ENCODE assay signal across 1 cellular context in the genomic region with DNA sequence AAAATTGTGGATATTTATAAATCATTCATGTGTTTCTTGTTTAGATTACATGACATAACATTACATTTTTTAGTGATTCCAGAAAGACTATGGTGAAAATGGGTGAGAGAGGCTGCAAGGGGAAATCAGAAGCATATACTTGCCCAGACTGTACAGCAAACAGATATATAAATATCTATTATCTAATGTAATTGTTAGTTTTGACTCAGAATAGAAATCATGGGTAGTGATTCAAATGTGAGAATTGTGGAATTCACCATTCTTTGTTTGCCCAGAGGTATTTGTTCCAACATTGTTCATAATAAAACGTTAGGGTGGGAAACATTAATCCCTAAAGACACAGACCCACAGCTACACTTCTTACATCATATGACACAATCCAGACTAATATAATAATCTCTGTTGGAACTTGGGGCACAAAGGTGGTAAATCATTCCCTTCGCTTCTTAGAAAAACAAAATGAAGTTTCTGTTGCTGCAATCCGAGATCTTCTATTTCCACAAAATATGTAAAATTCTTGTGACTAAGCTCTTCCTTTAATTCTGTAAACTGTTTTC.
TF ChIP-seq lines count a peak whose summit lies in the region.

No MANE protein-coding gene starts in this region.

TF ChIP-seq in A549, 52 proteins besides CTCF, POLR2A, EP300 and RAD21:
- TF ChIP-seq CBX8 (IDR thresholded peaks at IDR 0.05) (no peak), KDM5A (IDR thresholded peaks at IDR 0.05) (no peak), CHD2 (IDR thresholded peaks at IDR 0.05; ENCODE audit: low read length, partially characterized antibody) (no peak), EHMT2 (IDR thresholded peaks at IDR 0.05; ENCODE audit: low read depth) (no peak), MAZ (IDR thresholded peaks at IDR 0.05; ENCODE audit: borderline replicate concordance, low read depth, low read length) (no peak), ESRRA (IDR thresholded peaks at IDR 0.05; ENCODE audit: borderline replicate concordance, low read length) (no peak), RARB (CRISPR knock-in tag; IDR thresholded peaks at IDR 0.05) (no peak), BHLHE40 (IDR thresholded peaks at IDR 0.05; ENCODE audit: low read depth, low read length) (no peak), USF2 (IDR thresholded peaks at IDR 0.05) (no peak), HOXA7 (CRISPR knock-in tag; IDR thresholded peaks at IDR 0.05) (no peak), NFE2L2 (conservative IDR thresholded peaks at IDR 0.05; ENCODE audit: low read length) (no peak), ZC3H11A (IDR thresholded peaks at IDR 0.05) (no peak), FOSL2 (IDR thresholded peaks at IDR 0.05) (0 out of 2 replicates have a peak, but pooled peaks have one; percentile 27), FOSL2 (CRISPR knock-in tag; IDR thresholded peaks at IDR 0.05) (peak; percentile 50), HOXB13 (CRISPR knock-in tag; IDR thresholded peaks at IDR 0.05; ENCODE audit: low read depth) (no peak), CHD4 (IDR thresholded peaks at IDR 0.05; ENCODE audit: borderline replicate concordance) (no peak), HOXB5 (CRISPR knock-in tag; IDR thresholded peaks at IDR 0.05) (no peak), NPAS2 (CRISPR knock-in tag; IDR thresholded peaks at IDR 0.05; ENCODE audit: borderline replicate concordance) (no peak), GATA3 (IDR thresholded peaks at IDR 0.05; ENCODE audit: borderline replicate concordance) (peak; percentile 41), TP53 (CRISPR knock-in tag; IDR thresholded peaks at IDR 0.05) (no peak), RNF2 (IDR thresholded peaks at IDR 0.05; ENCODE audit: borderline replicate concordance, low read depth) (no peak), CEBPB (IDR thresholded peaks at IDR 0.05) (peak in 1 of 2 experiments; percentile 51; a peak in 1 of 4 replicates), BCL3 (IDR thresholded peaks at IDR 0.05) (0 out of 3 replicates have a peak, but pooled peaks have one; percentile 19), SMC3 (IDR thresholded peaks at IDR 0.05) (no peak), POLR2AphosphoS2 (conservative IDR thresholded peaks at IDR 0.05; ENCODE audit: low read length) (no peak), MYC (IDR thresholded peaks at IDR 0.05; ENCODE audit: borderline replicate concordance, low read length) (no peak), JUNB (IDR thresholded peaks at IDR 0.05) (peak; percentile 56), PHF8 (IDR thresholded peaks at IDR 0.05; ENCODE audit: borderline replicate concordance, low read depth) (no peak), CBX2 (IDR thresholded peaks at IDR 0.05; ENCODE audit: borderline replicate concordance, low read depth) (no peak), ZNF302 (CRISPR knock-in tag; IDR thresholded peaks at IDR 0.05) (no peak), EHF (CRISPR knock-in tag; IDR thresholded peaks at IDR 0.05) (no peak), ZSCAN20 (CRISPR knock-in tag; IDR thresholded peaks at IDR 0.05) (no peak), JUN (IDR thresholded peaks at IDR 0.05) (0 out of 5 replicates have a peak, but pooled peaks of 1 of the 2 experiments have one; percentile 14), KDM1A (IDR thresholded peaks at IDR 0.05; ENCODE audit: low read depth) (no peak), FOXS1 (CRISPR knock-in tag; IDR thresholded peaks at IDR 0.05) (no peak), ZFP36 (IDR thresholded peaks at IDR 0.05; ENCODE audit: borderline replicate concordance, partially characterized antibody) (no peak), FOSB (CRISPR knock-in tag; IDR thresholded peaks at IDR 0.05) (no peak), MAFK (IDR thresholded peaks at IDR 0.05; ENCODE audit: partially characterized antibody) (no peak), TFCP2L1 (CRISPR knock-in tag; IDR thresholded peaks at IDR 0.05) (no peak), RCOR1 (IDR thresholded peaks at IDR 0.05; ENCODE audit: low read depth, low read length) (no peak), PBX3 (IDR thresholded peaks at IDR 0.05) (no peak), HDAC2 (IDR thresholded peaks at IDR 0.05) (no peak), HMGXB4 (CRISPR knock-in tag; IDR thresholded peaks at IDR 0.05; ENCODE audit: borderline replicate concordance) (no peak), NR3C1 (IDR thresholded peaks at IDR 0.05) (no peak), RFX5 (IDR thresholded peaks at IDR 0.05) (no peak)
- TF ChIP-seq, protein P1, sequence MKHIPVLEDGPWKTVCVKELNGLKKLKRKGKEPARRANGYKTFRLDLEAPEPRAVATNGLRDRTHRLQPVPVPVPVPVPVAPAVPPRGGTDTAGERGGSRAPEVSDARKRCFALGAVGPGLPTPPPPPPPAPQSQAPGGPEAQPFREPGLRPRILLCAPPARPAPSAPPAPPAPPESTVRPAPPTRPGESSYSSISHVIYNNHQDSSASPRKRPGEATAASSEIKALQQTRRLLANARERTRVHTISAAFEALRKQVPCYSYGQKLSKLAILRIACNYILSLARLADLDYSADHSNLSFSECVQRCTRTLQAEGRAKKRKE (CRISPR knock-in tag; IDR thresholded peaks at IDR 0.05; ENCODE audit: low read depth): no peak
- TF ChIP-seq, protein P2, sequence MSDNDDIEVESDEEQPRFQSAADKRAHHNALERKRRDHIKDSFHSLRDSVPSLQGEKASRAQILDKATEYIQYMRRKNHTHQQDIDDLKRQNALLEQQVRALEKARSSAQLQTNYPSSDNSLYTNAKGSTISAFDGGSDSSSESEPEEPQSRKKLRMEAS (IDR thresholded peaks at IDR 0.05): no peak
- TF ChIP-seq, protein P3, sequence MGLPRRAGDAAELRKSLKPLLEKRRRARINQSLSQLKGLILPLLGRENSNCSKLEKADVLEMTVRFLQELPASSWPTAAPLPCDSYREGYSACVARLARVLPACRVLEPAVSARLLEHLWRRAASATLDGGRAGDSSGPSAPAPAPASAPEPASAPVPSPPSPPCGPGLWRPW (IDR thresholded peaks at IDR 0.05): no peak
- TF ChIP-seq, protein P4, sequence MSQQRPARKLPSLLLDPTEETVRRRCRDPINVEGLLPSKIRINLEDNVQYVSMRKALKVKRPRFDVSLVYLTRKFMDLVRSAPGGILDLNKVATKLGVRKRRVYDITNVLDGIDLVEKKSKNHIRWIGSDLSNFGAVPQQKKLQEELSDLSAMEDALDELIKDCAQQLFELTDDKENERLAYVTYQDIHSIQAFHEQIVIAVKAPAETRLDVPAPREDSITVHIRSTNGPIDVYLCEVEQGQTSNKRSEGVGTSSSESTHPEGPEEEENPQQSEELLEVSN (IDR thresholded peaks at IDR 0.05; ENCODE audit: borderline replicate concordance, low read depth): no peak
- TF ChIP-seq, protein P5, sequence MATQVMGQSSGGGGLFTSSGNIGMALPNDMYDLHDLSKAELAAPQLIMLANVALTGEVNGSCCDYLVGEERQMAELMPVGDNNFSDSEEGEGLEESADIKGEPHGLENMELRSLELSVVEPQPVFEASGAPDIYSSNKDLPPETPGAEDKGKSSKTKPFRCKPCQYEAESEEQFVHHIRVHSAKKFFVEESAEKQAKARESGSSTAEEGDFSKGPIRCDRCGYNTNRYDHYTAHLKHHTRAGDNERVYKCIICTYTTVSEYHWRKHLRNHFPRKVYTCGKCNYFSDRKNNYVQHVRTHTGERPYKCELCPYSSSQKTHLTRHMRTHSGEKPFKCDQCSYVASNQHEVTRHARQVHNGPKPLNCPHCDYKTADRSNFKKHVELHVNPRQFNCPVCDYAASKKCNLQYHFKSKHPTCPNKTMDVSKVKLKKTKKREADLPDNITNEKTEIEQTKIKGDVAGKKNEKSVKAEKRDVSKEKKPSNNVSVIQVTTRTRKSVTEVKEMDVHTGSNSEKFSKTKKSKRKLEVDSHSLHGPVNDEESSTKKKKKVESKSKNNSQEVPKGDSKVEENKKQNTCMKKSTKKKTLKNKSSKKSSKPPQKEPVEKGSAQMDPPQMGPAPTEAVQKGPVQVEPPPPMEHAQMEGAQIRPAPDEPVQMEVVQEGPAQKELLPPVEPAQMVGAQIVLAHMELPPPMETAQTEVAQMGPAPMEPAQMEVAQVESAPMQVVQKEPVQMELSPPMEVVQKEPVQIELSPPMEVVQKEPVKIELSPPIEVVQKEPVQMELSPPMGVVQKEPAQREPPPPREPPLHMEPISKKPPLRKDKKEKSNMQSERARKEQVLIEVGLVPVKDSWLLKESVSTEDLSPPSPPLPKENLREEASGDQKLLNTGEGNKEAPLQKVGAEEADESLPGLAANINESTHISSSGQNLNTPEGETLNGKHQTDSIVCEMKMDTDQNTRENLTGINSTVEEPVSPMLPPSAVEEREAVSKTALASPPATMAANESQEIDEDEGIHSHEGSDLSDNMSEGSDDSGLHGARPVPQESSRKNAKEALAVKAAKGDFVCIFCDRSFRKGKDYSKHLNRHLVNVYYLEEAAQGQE (IDR thresholded peaks at IDR 0.05): no peak
